In genomic region chr6:43402819-43403218, GRCh38 we compare ENCODE assay signal across 2 cellular contexts.
TF ChIP-seq lines count a peak whose summit lies in the region.

No MANE protein-coding gene starts in this region.

TF ChIP-seq in HCT116, 20 proteins besides CTCF, POLR2A, EP300 and RAD21:
- TF ChIP-seq EGR1 (IDR thresholded peaks at IDR 0.05; ENCODE audit: low read depth) = no peak
- no peak for TF ChIP-seq TCF7L2 (IDR thresholded peaks at IDR 0.05; ENCODE audit: borderline replicate concordance, extremely low read depth, insufficient read depth, insufficient read length)
- no peak for TF ChIP-seq CEBPB (IDR thresholded peaks at IDR 0.05; ENCODE audit: low read depth)
- peak; percentile 54 for TF ChIP-seq ELF1 (IDR thresholded peaks at IDR 0.05; ENCODE audit: borderline replicate concordance, low read depth)

TF ChIP-seq in K562, 482 proteins besides CTCF, POLR2A, EP300 and RAD21:
- peak; percentile 77 for TF ChIP-seq ELF1 (tag; IDR thresholded peaks at IDR 0.05)
- no peak for TF ChIP-seq MAFG (tag; conservative IDR thresholded peaks at IDR 0.05)
- TF ChIP-seq USF2 (CRISPR knock-in tag; IDR thresholded peaks at IDR 0.05) = no peak
